Comparison of ENCODE assay signal across 10 cellular contexts in genomic region chr20:51660741-51661608, GRCh38.
DNase-seq lines count a peak whose midpoint lies in the region; ATAC-seq and TF ChIP-seq lines count a peak whose summit lies in the region.
"Had no signal": no experiment of that assay in that cellular context is flagged by ENCODE, and none has a peak within 500 bp of the region (broad histone marks: within the 10 kb centered on the region; RNA-seq: fewer than 3 reads in every experiment).

No MANE protein-coding gene starts in this region.

- H3K9ac ChIP-seq in HUES48 (ENCODE audit: low read depth, low read length) (no peak overlapping the region), mammary epithelial cell (ENCODE audit: insufficient read depth, low read length) (no peak overlapping the region)

- H3K4me3 ChIP-seq in HUES48 (ENCODE audit: low read depth, low read length) (no peak overlapping the region), mammary epithelial cell (replicated peaks in 1 of 3; ENCODE audit: insufficient read depth in 1 of 3, low read depth in 2 of 3, low read length in 3 of 3) (no peak overlapping the region)
- H3K4me3 ChIP-seq: dorsolateral prefrontal cortex had no signal

- TF ChIP-seq CTCF in mammary epithelial cell (conservative IDR thresholded peaks at IDR 0.05 in 1 of 2, IDR thresholded peaks at IDR 0.05 in 1 of 2; ENCODE audit: extremely low read depth in 1 of 2, insufficient read depth in 1 of 2, low read depth in 1 of 2, low read length in 2 of 2), result no peak

- peak overlapping the region; percentile 10 for H3K27ac ChIP-seq in HUES48 (ENCODE audit: low read depth, low read length)
- H3K27ac ChIP-seq in mammary epithelial cell (ENCODE audit: insufficient read depth, low read depth, low read length), result no peak overlapping the region

- BruUV-seq in mammary epithelial cell (replicated peaks; lab: Mats Ljungman, UMichigan), result no TSS peak

- no peaks in the 10 kb centered on the region for H4K20me1 ChIP-seq in mammary epithelial cell (ENCODE audit: insufficient read depth, low read length)

- no peak overlapping the region for H2AFZ ChIP-seq in mammary epithelial cell (ENCODE audit: low read depth, low read length)

- no peak for ATAC-seq in GM21786 (IDR thresholded peaks at IDR 0.05; ENCODE audit: unreplicated experiment)

- intact Hi-C loops in mammary epithelial cell (cut with micrococcal nuclease) (no loop called here), cardiac septum (cut with DNase I) (no loop called here)

- peak; percentile 85 for DNase-seq in AG20443 (ENCODE audit: low spot score)
- DNase-seq in mammary epithelial cell, result peak; percentile 29
- DNase-seq in lung microvascular endothelial cell (ENCODE audit: low read depth in 2 of 2), result peak; percentile 87 to 95
- DNase-seq in NCI-H2196 treated with DMSO at 0.1 percent for 48 hours (lab: John Stamatoyannopoulos, UW; ENCODE audit: unreplicated experiment), result no peak
- DNase-seq in NOMO-1 treated with DMSO at 0.1 percent for 48 hours (lab: John Stamatoyannopoulos, UW; ENCODE audit: unreplicated experiment), result no peak
- no peak for DNase-seq in cardiac septum (ENCODE audit: low spot score)
- DNase-seq: dorsolateral prefrontal cortex, NCI-H2171 treated with DMSO at 0.1 percent for 48 hours had no signal

- no peaks in the 10 kb centered on the region for H3K79me2 ChIP-seq in mammary epithelial cell (ENCODE audit: insufficient read depth, low read length)

- in situ Hi-C loops in mammary epithelial cell (cut with MboI; ENCODE audit: low sequenced_read_pairs in 2 of 2), result no loop called here

- H3K9me3 ChIP-seq in HUES48 (ENCODE audit: control insufficient read depth, insufficient read depth, low read length) (no peaks in the 10 kb centered on the region), mammary epithelial cell (replicated peaks; ENCODE audit: insufficient read depth, low read length) (no peaks in the 10 kb centered on the region)

- H3K27me3 ChIP-seq in HUES48 (ENCODE audit: control insufficient read depth, insufficient read depth, low read length) (no peaks in the 10 kb centered on the region), mammary epithelial cell (ENCODE audit: insufficient read depth, low read length) (no peaks in the 10 kb centered on the region)
- H3K27me3 ChIP-seq: dorsolateral prefrontal cortex had no signal

- dilution Hi-C loops in mammary epithelial cell (cut with HindIII; ENCODE audit: low sequenced_read_pairs), result no loop called here

- CTCF ChIA-PET in mammary epithelial cell (lab: Charles Lee; ENCODE audit: low non-redundant PET), result interaction anchor here (0.6 kb wide), 1 partner anchor 306 kb away, joined by 4 read pairs; no protein-coding TSS in a partner anchor

- whole genome bisulfite sequencing in mammary epithelial cell (ENCODE audit: low coverage, missing lambda C conversion rate), result 38% methylated on average over 6 of the region's 6 CpGs

- H3K36me3 ChIP-seq in HUES48 (ENCODE audit: control insufficient read depth, insufficient read depth, low read length), result no peaks in the 10 kb centered on the region
- H3K36me3 ChIP-seq in mammary epithelial cell (ENCODE audit: insufficient read depth, low read length), result no peaks in the 10 kb centered on the region

- H3K4me2 ChIP-seq in mammary epithelial cell (ENCODE audit: insufficient read depth, low read depth, low read length), result no peak overlapping the region

- H3K4me1 ChIP-seq in HUES48 (ENCODE audit: control insufficient read depth, insufficient read depth, low read length) (peaks cover 18% of the 10 kb centered on the region), mammary epithelial cell (ENCODE audit: insufficient read depth, low read length) (peaks cover 8% of the 10 kb centered on the region)

Comparison
In these comparisons a context has a peak if more than half of its experiments do, and no peak if none do; other contexts are left out.
1. DNase-seq: peak in AG20443 (single experiment), mammary epithelial cell (single experiment) and lung microvascular endothelial cell (2 of 2); none in NCI-H2196 treated with DMSO at 0.1 percent for 48 hours (single experiment), NOMO-1 treated with DMSO at 0.1 percent for 48 hours (single experiment) and cardiac septum (single experiment).